In the genomic region with DNA sequence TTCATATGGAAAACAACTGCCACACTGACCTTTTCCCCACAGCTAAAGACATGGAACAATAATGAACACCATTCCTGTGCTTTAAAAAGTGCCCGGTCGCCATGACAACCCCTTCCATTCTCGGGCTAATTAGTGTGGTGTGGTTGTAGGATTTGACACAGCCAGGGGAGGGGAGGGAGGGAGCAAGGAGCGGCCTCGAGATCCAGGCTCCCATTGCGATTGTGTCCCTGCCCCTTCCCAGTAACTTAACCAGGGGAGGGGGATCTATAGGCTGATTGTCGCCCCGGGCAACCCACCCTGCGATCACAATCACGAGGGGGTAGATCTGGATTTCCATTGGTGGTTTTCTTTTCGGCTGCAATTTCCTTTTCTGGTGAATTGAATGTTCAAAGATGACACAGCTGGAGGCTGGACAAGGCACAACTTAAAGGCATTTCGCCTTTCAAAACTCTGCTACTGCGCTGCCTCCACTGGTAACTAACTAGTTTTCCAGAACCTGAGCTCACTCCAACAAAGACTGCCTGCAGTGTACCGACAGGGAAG, we compare ENCODE assay signal across 9 cellular contexts.
DNase-seq lines count a peak whose midpoint lies in the region; ATAC-seq and TF ChIP-seq lines count a peak whose summit lies in the region.
"Had no signal": no experiment of that assay in that cellular context is flagged by ENCODE, and none has a peak within 500 bp of the region (broad histone marks: within the 10 kb centered on the region; RNA-seq: fewer than 3 reads in every experiment).

No MANE protein-coding gene starts in this region.

- no peaks in the 10 kb centered on the region for H3K9me3 ChIP-seq in iPS-18a (ENCODE audit: control insufficient read depth, low read depth, low read length)
- H3K9me3 ChIP-seq: body of pancreas had no signal

- peak overlapping the region; percentile 48 for H3K9ac ChIP-seq in iPS-18a (ENCODE audit: low read length)

- in situ Hi-C loops in brain microvascular endothelial cell (cut with HindIII; ENCODE audit: low pct_ligation_motif_present, low sequenced_read_pairs) = no loop called here
- in situ Hi-C loops in GM13976 (cut with MboI; ENCODE audit: low sequenced_read_pairs, unreplicated experiment) = no loop called here

- no peaks in the 10 kb centered on the region for H3K9me3 Mint-ChIP-seq in stimulated activated naive B cell treated with anti-CD40 and anti-IgM and Interleukin-4, amounts not matched to agents 10 μg/mL and 1 μg/mL and 100 μg/mL, for 72 hours
- no peaks in the 10 kb centered on the region for H3K9me3 Mint-ChIP-seq in T-cell

- H3K27ac Mint-ChIP-seq in stimulated activated naive B cell treated with anti-CD40 and anti-IgM and Interleukin-4, amounts not matched to agents 10 μg/mL and 1 μg/mL and 100 μg/mL, for 72 hours = no peak overlapping the region
- H3K27ac Mint-ChIP-seq in T-cell = no peak overlapping the region

- DNase-seq in NCI-H1417 (lab: John Stamatoyannopoulos, UW) = peak in 2 of 3 experiments; percentile 66 to 85
- peak; percentile 20 for DNase-seq in brain microvascular endothelial cell
- DNase-seq in stimulated activated naive B cell treated with anti-CD40 and anti-IgM and Interleukin-4, amounts not matched to agents 10 μg/mL and 1 μg/mL and 100 μg/mL, for 72 hours = no peak
- no peak for DNase-seq in GM13976 (ENCODE audit: low spot score)
- no peak for DNase-seq in kidney glomerular epithelial cell (lab: John Stamatoyannopoulos, UW)
- no peak for DNase-seq in T-cell
- no peak for DNase-seq in NCI-H446 treated with DMSO at 0.1 percent for 48 hours (lab: John Stamatoyannopoulos, UW)

- CTCF ChIA-PET in T-cell (lab: Charles Lee) = no interaction called here

- peak overlapping the region; percentile 5 to 35 for H3K4me3 Mint-ChIP-seq in stimulated activated naive B cell treated with anti-CD40 and anti-IgM and Interleukin-4, amounts not matched to agents 10 μg/mL and 1 μg/mL and 100 μg/mL, for 72 hours
- H3K4me3 Mint-ChIP-seq in T-cell = peak overlapping the region in 1 of 3 donors; percentile 0

- POLR2A ChIA-PET in T-cell (lab: Charles Lee) = no interaction called here

- no peaks in the 10 kb centered on the region for H3K4me1 Mint-ChIP-seq in stimulated activated naive B cell treated with anti-CD40 and anti-IgM and Interleukin-4, amounts not matched to agents 10 μg/mL and 1 μg/mL and 100 μg/mL, for 72 hours
- H3K4me1 Mint-ChIP-seq in T-cell = peaks cover 0 to 4% (median 4%) of the 10 kb centered on the region in 3 donors

- H3K36me3 ChIP-seq in brain microvascular endothelial cell (replicated peaks) = peaks cover 24% of the 10 kb centered on the region
- peaks cover 27% of the 10 kb centered on the region for H3K36me3 ChIP-seq in iPS-18a (ENCODE audit: control insufficient read depth, low read depth, low read length)

- H3K36me3 Mint-ChIP-seq in stimulated activated naive B cell treated with anti-CD40 and anti-IgM and Interleukin-4, amounts not matched to agents 10 μg/mL and 1 μg/mL and 100 μg/mL, for 72 hours = no peaks in the 10 kb centered on the region
- H3K36me3 Mint-ChIP-seq in T-cell = no peaks in the 10 kb centered on the region

- TF ChIP-seq CTCF in brain microvascular endothelial cell (IDR thresholded peaks at IDR 0.05; ENCODE audit: low read depth, low read length, missing control alignments) = peak; percentile 19
- TF ChIP-seq CTCF in GM13976 (IDR thresholded peaks at IDR 0.05; ENCODE audit: borderline replicate concordance, control extremely low read depth, extremely low read depth, insufficient read depth, missing control alignments) = no peak

- H3K27me3 ChIP-seq in brain microvascular endothelial cell (replicated peaks) (no peaks in the 10 kb centered on the region), iPS-18a (ENCODE audit: control insufficient read depth, insufficient read depth, low read length) (no peaks in the 10 kb centered on the region)
- H3K27me3 ChIP-seq: body of pancreas had no signal

- H3K4me1 ChIP-seq in iPS-18a (ENCODE audit: control insufficient read depth, low read depth, low read length) = peaks cover 41% of the 10 kb centered on the region

- peaks cover 11 to 16% of the 10 kb centered on the region in 2 donors for H3K27me3 Mint-ChIP-seq in stimulated activated naive B cell treated with anti-CD40 and anti-IgM and Interleukin-4, amounts not matched to agents 10 μg/mL and 1 μg/mL and 100 μg/mL, for 72 hours
- peaks cover 12 to 25% of the 10 kb centered on the region in 2 donors for H3K27me3 Mint-ChIP-seq in T-cell

- H3K4me3 ChIP-seq in brain microvascular endothelial cell (ENCODE audit: low read depth, low read length) = peak overlapping the region; percentile 49
- peak overlapping the region; percentile 59 for H3K4me3 ChIP-seq in iPS-18a (ENCODE audit: low read length)
- H3K4me3 ChIP-seq: body of pancreas had no signal

- peak in 1 of 2 donors; percentile 16 for ATAC-seq in stimulated activated naive B cell treated with anti-CD40 and anti-IgM and Interleukin-4, amounts not matched to agents 10 μg/mL and 1 μg/mL and 100 μg/mL, for 72 hours (replicated peaks)
- no peak for ATAC-seq in T-cell (replicated peaks in 1 of 4)
- ATAC-seq: body of pancreas had no signal

- H3K27ac ChIP-seq in brain microvascular endothelial cell (no peak overlapping the region), iPS-18a (ENCODE audit: low read length) (peak overlapping the region; percentile 78)
- H3K27ac ChIP-seq: body of pancreas had no signal

Comparison
In these comparisons a context has a peak if more than half of its experiments do, and no peak if none do; other contexts are left out.
1. DNase-seq: peak in NCI-H1417 (2 of 3) and brain microvascular endothelial cell (single experiment); none in stimulated activated naive B cell treated with anti-CD40 and anti-IgM and Interleukin-4, amounts not matched to agents 10 μg/mL and 1 μg/mL and 100 μg/mL, for 72 hours (single experiment), GM13976 (single experiment), kidney glomerular epithelial cell (single experiment), T-cell (0 of 34) and NCI-H446 treated with DMSO at 0.1 percent for 48 hours (single experiment).